ENCODE assay signal across 9 cellular contexts in the genomic region with DNA sequence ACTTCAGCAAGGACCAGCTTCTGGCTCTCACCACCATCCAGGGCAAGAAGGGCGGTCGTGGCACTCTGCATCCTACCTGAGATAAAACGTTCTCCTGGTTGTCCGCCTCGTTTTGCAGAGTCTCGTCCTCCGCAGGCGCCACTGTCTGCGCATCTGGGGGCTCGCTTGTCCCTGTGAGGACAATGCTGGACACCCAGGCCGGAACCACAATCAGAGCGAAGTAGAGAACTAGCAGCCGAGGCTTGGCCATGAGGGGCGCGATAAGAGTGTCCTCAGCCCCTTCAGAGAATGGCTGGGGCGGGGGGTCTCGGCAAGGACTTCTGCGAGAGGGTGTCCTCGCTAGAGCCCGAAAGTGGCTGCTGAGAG. TPM values are rescaled to one million over a fixed set of nuclear protein-coding genes. Genes with fewer than 3 reads are reported as not detected.
A peak's percentile ranks its signal among the peaks of the same experiment; 100 is the strongest.
DNase-seq lines count a peak whose midpoint lies in the region; ATAC-seq and TF ChIP-seq lines count a peak whose summit lies in the region.
"Had no signal": no experiment of that assay in that cellular context is flagged by ENCODE, and none has a peak within 500 bp of the region (broad histone marks: within the 10 kb centered on the region; RNA-seq: fewer than 3 reads in every experiment).

No MANE protein-coding gene starts in this region.

- no peak for TF ChIP-seq EP300 in ovary (IDR thresholded peaks at IDR 0.05)

- no peak for TF ChIP-seq CTCF in CD4-positive, alpha-beta T cell (IDR thresholded peaks at IDR 0.05)
- TF ChIP-seq CTCF in RWPE2 (IDR thresholded peaks at IDR 0.05; ENCODE audit: poor library complexity, severe bottlenecking) (no peak), fibroblast of lung (conservative IDR thresholded peaks at IDR 0.05 in 1 of 2, IDR thresholded peaks at IDR 0.05 in 1 of 2; ENCODE audit: low read depth in 1 of 2, low read length in 2 of 2) (no peak), ovary (IDR thresholded peaks at IDR 0.05) (no peak)

- H3K27me3 Mint-ChIP-seq in CD4-positive, alpha-beta T cell: peaks cover 35% of the 10 kb centered on the region

- no peak for DNase-seq in CD4-positive, alpha-beta T cell
- no peak for DNase-seq in RWPE2 (ENCODE audit: low spot score)
- DNase-seq in fibroblast of lung (ENCODE audit: low read depth in 2 of 2): no peak
- no peak for DNase-seq in ovary
- no peak for DNase-seq in OCI-M2 (lab: John Stamatoyannopoulos, UW; ENCODE audit: unreplicated experiment)
- DNase-seq in activated CD8-positive, alpha-beta memory T cell treated with anti-CD3 and anti-CD28 coated beads, Interleukin-2, amount 50 U/mL, for 48 hours: no peak
- DNase-seq in 8988T: no peak
- no peak for DNase-seq in NCI-H146 (lab: John Stamatoyannopoulos, UW)

- intact Hi-C loops in CD4-positive, alpha-beta T cell (cut with DNase I, micrococcal nuclease): loop anchor here in 1 of 2 experiments (5.0 kb wide), 1 partner anchor 231 kb away; no protein-coding TSS in a partner anchor
- intact Hi-C loops in ovary (cut with DNase I): no loop called here

- no peak for TF ChIP-seq POLR2A in ovary (IDR thresholded peaks at IDR 0.05)

- peak overlapping the region; percentile 90 for H3K4me2 ChIP-seq in fibroblast of lung (ENCODE audit: extremely low read depth, insufficient read depth, low read length)

- peak overlapping the region; percentile 94 for H2AFZ ChIP-seq in fibroblast of lung (ENCODE audit: low read length)

- H3K36me3 Mint-ChIP-seq in CD4-positive, alpha-beta T cell (ENCODE audit: low read depth): no peaks in the 10 kb centered on the region

- H3K4me3 ChIP-seq in RWPE2 (ENCODE audit: severe bottlenecking) (peak overlapping the region; percentile 40), fibroblast of lung (replicated peaks in 1 of 4; ENCODE audit: control extremely low read depth in 1 of 4, insufficient read depth in 1 of 4, low read depth in 3 of 4, low read length in 4 of 4) (peak overlapping the region; percentile 32 to 90 (median 83)), ovary (peak overlapping the region; percentile 34)

- no peak for ATAC-seq in CD4-positive, alpha-beta T cell (ENCODE audit: poor library complexity)
- no peak for ATAC-seq in RWPE2 (ENCODE audit: low read depth)

- H3K9me3 Mint-ChIP-seq in CD4-positive, alpha-beta T cell: no peaks in the 10 kb centered on the region

- H3K27ac ChIP-seq in CD4-positive, alpha-beta T cell (ENCODE audit: low read depth, low read length): no peak overlapping the region
- H3K27ac ChIP-seq in RWPE2 (ENCODE audit: poor library complexity, severe bottlenecking): no peak overlapping the region
- peak overlapping the region; percentile 64 for H3K27ac ChIP-seq in fibroblast of lung (ENCODE audit: insufficient read depth, low read length)
- H3K27ac ChIP-seq in ovary: no peak overlapping the region
- H3K27ac ChIP-seq: neutrophil had no signal

- no peaks in the 10 kb centered on the region for H3K9me3 ChIP-seq in CD4-positive, alpha-beta T cell (ENCODE audit: control insufficient read depth, low read length)
- H3K9me3 ChIP-seq in RWPE2 (ENCODE audit: severe bottlenecking) (no peaks in the 10 kb centered on the region), fibroblast of lung (ENCODE audit: control insufficient read depth, insufficient read depth, low read depth, low read length) (no peaks in the 10 kb centered on the region), ovary (no peaks in the 10 kb centered on the region)
- H3K9me3 ChIP-seq: neutrophil had no signal

- H3K4me3 Mint-ChIP-seq in CD4-positive, alpha-beta T cell: peak overlapping the region; percentile 95

- CTCF ChIA-PET in CD4-positive, alpha-beta T cell (lab: Charles Lee): no interaction called here

- H3K9ac ChIP-seq in fibroblast of lung (ENCODE audit: insufficient read depth, low read length): peak overlapping the region; percentile 77

- WGBS in ovary, 3 donors: 28 to 45% (median 39%) methylated on average over 20 of the region's 20 CpGs

- H3K4me1 Mint-ChIP-seq in CD4-positive, alpha-beta T cell (ENCODE audit: low read depth): peaks cover 7% of the 10 kb centered on the region

- no peaks in the 10 kb centered on the region for H4K20me1 ChIP-seq in fibroblast of lung (ENCODE audit: control insufficient read depth, extremely low read depth, insufficient read depth, low read length)

- peaks cover 7% of the 10 kb centered on the region for H3K27me3 ChIP-seq in CD4-positive, alpha-beta T cell (ENCODE audit: control insufficient read depth, insufficient read depth, low read length)
- H3K27me3 ChIP-seq in RWPE2 (ENCODE audit: insufficient read depth, poor library complexity, severe bottlenecking) (no peaks in the 10 kb centered on the region), fibroblast of lung (ENCODE audit: control insufficient read depth, insufficient read depth, low read length) (no peaks in the 10 kb centered on the region), ovary (no peaks in the 10 kb centered on the region)

- H3K4me1 ChIP-seq in RWPE2 (ENCODE audit: insufficient read depth, poor library complexity, severe bottlenecking) (no peaks in the 10 kb centered on the region), fibroblast of lung (ENCODE audit: control insufficient read depth, extremely low read depth, insufficient read depth, low read length) (peaks cover 9% of the 10 kb centered on the region), ovary (ENCODE audit: insufficient read depth) (peaks cover 1% of the 10 kb centered on the region)

- POLR2A ChIA-PET in CD4-positive, alpha-beta T cell (lab: Charles Lee): interaction anchor here (1.1 to 1.8 kb wide), 5 partner anchors 88 to 249 kb away, joined by 3 to 10 read pairs (median 4); no protein-coding TSS in a partner anchor

- H3K36me3 ChIP-seq in RWPE2 (ENCODE audit: low read depth) (no peaks in the 10 kb centered on the region), fibroblast of lung (ENCODE audit: control insufficient read depth, insufficient read depth, low read length) (no peaks in the 10 kb centered on the region), ovary (no peaks in the 10 kb centered on the region)
- H3K36me3 ChIP-seq: neutrophil had no signal

- H3K79me2 ChIP-seq in fibroblast of lung (ENCODE audit: control insufficient read depth, insufficient read depth, low read length): no peaks in the 10 kb centered on the region

- no peak overlapping the region for H3K27ac Mint-ChIP-seq in CD4-positive, alpha-beta T cell

RNA-seq across cellular contexts. Expression of gene OLFML2B, which starts 0.5 kb away (rescaled TPM):
- under 1 TPM in 1 of 2 experiments, not detected in 1; 0.08 TPM for total RNA-seq in CD4-positive, alpha-beta T cell
- total RNA-seq in fibroblast of lung: 3.3 and 5.1 TPM in 2 replicates
- 7.2 and 7.9 TPM in 2 replicates for polyA plus RNA-seq in fibroblast of lung
- polyA plus RNA-seq in fibroblast of lung (2012): 18.9 and 20.4 TPM in 2 replicates
- polyA minus RNA-seq in fibroblast of lung (ENCODE audit: low replicate concordance): 27.3 and 30.5 TPM in 2 replicates
- 10 to 100 TPM in 1 of 7 donors, 1 to 10 TPM in 6; 1.0 to 10.3 (median 4.6) TPM for total RNA-seq in ovary
- 10 to 100 TPM in 1 of 2 donors, 1 to 10 TPM in 1; 7.5 to 37.6 TPM for polyA plus RNA-seq in ovary

RNA-seq across cellular contexts. Expression of gene NOS1AP, which starts 46.3 kb away (rescaled TPM):
- not detected for total RNA-seq in CD4-positive, alpha-beta T cell
- total RNA-seq in fibroblast of lung (under 0.01 and 0.17 TPM in 2 replicates), ovary (1 to 10 TPM in 5 of 7 donors, under 1 TPM in 2; 0.72 to 4.4 (median 1.5) TPM)
- polyA plus RNA-seq in fibroblast of lung (0.10 and 0.14 TPM in 2 replicates), ovary (1 to 10 TPM in 1 of 2 donors, under 1 TPM in 1; 0.50 to 1.8 TPM)
- polyA plus RNA-seq in fibroblast of lung (2012): 0.06 and 0.08 TPM in 2 replicates
- 0.19 and 0.24 TPM in 2 replicates for polyA minus RNA-seq in fibroblast of lung (ENCODE audit: low replicate concordance)
